2 cellular contexts compared by ENCODE assay signal in the genomic region with DNA sequence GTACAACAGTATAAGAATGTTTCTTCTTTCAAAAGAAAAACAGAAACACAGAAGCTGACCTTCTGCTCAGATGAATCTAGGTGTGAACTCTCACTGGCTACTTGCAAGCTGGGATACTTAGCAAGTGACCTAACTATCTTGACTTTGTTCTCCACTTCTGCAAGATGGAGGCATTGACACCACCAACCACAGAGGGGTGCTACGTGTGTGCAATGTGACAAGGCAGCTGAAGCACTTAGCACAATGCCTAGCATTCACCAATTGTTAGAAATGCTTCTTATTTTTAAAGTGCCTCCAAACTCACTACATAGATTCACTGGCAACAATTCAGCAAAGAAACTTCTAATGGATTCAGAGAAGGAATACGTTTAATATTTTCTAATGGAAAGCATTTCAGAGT.
TF ChIP-seq lines count a peak whose summit lies in the region.

No MANE protein-coding gene starts in this region.

TF ChIP-seq in H1, 55 proteins besides CTCF, POLR2A, EP300 and RAD21:
- TF ChIP-seq YY1 (IDR thresholded peaks at IDR 0.05; ENCODE audit: low read depth, low read length) (0 out of 2 replicates have a peak, but pooled peaks have one; percentile 29), CHD1 (IDR thresholded peaks at IDR 0.05; ENCODE audit: low read depth, low read length) (no peak)

TF ChIP-seq in GM12891, 5 proteins besides CTCF, POLR2A, EP300 and RAD21:
- TF ChIP-seq SPI1 (IDR thresholded peaks at IDR 0.05; ENCODE audit: low read depth, low read length) (no peak), TAF1 (IDR thresholded peaks at IDR 0.05; ENCODE audit: low read depth, low read length) (no peak), POU2F2 (IDR thresholded peaks at IDR 0.05; ENCODE audit: low read depth, low read length) (no peak), POLR2AphosphoS5 (IDR thresholded peaks at IDR 0.05; ENCODE audit: low read depth, low read length) (no peak), PAX5 (IDR thresholded peaks at IDR 0.05; ENCODE audit: insufficient read depth, low read length, severe bottlenecking) (no peak)
